18 cellular contexts compared by ENCODE assay signal in the genomic region with DNA sequence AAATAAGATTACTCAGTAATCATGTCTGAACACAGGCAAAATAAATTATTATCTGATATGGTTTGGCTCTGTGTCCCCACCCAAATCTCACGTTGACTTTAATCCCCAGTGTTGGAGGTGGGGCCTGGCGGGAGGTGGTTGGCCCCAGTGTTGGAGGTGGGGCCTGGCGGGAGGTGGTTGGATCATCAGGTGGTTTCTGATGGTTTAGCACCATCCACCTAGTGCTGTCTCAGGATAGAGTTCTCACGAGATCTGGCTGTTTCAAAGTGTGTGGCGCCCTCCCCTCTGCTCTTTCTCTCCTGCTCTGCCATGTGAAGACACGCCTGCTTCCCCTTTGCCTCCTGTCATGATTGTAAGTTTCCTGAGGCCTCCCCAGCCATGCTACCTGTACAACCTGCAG. TPM values are rescaled to one million over a fixed set of nuclear protein-coding genes. Genes with fewer than 3 reads are reported as not detected.
DNase-seq lines count a peak whose midpoint lies in the region; ATAC-seq, FAIRE-seq and TF ChIP-seq lines count a peak whose summit lies in the region.
"Had no signal": no experiment of that assay in that cellular context is flagged by ENCODE, and none has a peak within 500 bp of the region (broad histone marks: within the 10 kb centered on the region; RNA-seq: fewer than 3 reads in every experiment).

No MANE protein-coding gene starts in this region.

- H3K36me3 ChIP-seq in HepG2 (replicated peaks in 1 of 2; ENCODE audit: control insufficient read depth in 1 of 2, insufficient read depth in 2 of 2, low read length in 2 of 2), result no peaks in the 10 kb centered on the region
- H3K36me3 ChIP-seq in right lobe of liver, result no peaks in the 10 kb centered on the region
- no peaks in the 10 kb centered on the region for H3K36me3 ChIP-seq in BE2C

- H3K27ac ChIP-seq in HepG2 (ENCODE audit: extremely low read length, insufficient read depth, low read length) (no peak overlapping the region), right lobe of liver (no peak overlapping the region)

- TF ChIP-seq RAD21 in HepG2 (CRISPR knock-in tag; IDR thresholded peaks at IDR 0.05), result no peak

- DNase-seq in HepG2 (ENCODE audit: low spot score), result no peak
- no peak for DNase-seq in right lobe of liver
- no peak for DNase-seq in immature natural killer cell
- DNase-seq in nephron progenitor cell, result no peak
- no peak for DNase-seq in BE2C
- no peak for DNase-seq in AML-193 (lab: John Stamatoyannopoulos, UW)
- DNase-seq: 8988T; C1 segment of cervical spinal cord; Calu3; CD4-positive, alpha-beta T cell; DMS 273 treated with DMSO at 0.1 percent for 48 hours; HCEC 1CT; HFFc6 had no signal

- no peak overlapping the region for H3K9ac ChIP-seq in HepG2 (ENCODE audit: insufficient read depth, low read depth, low read length)

- POLR2A ChIA-PET in HepG2 (lab: Yijun Ruan, JAX), result interaction anchor here (2.5 kb wide), 1 partner anchor 16 kb away, joined by 8 read pairs; no protein-coding TSS in a partner anchor

- WGBS in HepG2 (ENCODE audit: low lambda C conversion rate), result 33% methylated on average over 6 of the region's 6 CpGs
- 57% methylated on average over 1 of the region's 6 CpGs for WGBS in right lobe of liver (ENCODE audit: insufficient coverage, low coverage, low lambda C conversion rate, missing lambda C conversion rate)

- no peaks in the 10 kb centered on the region for H3K79me2 ChIP-seq in HepG2 (ENCODE audit: insufficient read depth, low read length)

- BruUV-seq in HepG2 (replicated peaks; lab: Mats Ljungman, UMichigan), result no TSS peak

- H3K4me3 ChIP-seq in HepG2 (replicated peaks in 1 of 3; ENCODE audit: insufficient read depth in 1 of 3, low read depth in 2 of 3, low read length in 3 of 3) (no peak overlapping the region), right lobe of liver (no peak overlapping the region), BE2C (ENCODE audit: low read depth, low read length) (no peak overlapping the region)
- H3K4me3 ChIP-seq: GM12878 had no signal

- no peak overlapping the region for H3K4me2 ChIP-seq in HepG2 (ENCODE audit: low read depth, low read length)

- CTCF ChIA-PET in HepG2 (lab: Yijun Ruan, JAX; ENCODE audit: low intra/inter-chr PET ratio, low total read pairs), result no interaction called here

- H3K4me1 Mint-ChIP-seq in immature natural killer cell (peaks cover 24% of the 10 kb centered on the region in 2 donors), nephron progenitor cell (no peaks in the 10 kb centered on the region)

- H2AFZ ChIP-seq in HepG2 (ENCODE audit: low read length), result no peak overlapping the region

- H3K4me3 Mint-ChIP-seq in immature natural killer cell (peak overlapping the region in 2 of 5 donors; percentile 25 to 36), nephron progenitor cell (no peak overlapping the region)
- H3K4me3 Mint-ChIP-seq: CD4-positive, alpha-beta T cell; HFFc6 had no signal

- intact Hi-C loops in HepG2 (cut with micrococcal nuclease; ENCODE audit: unreplicated experiment) (no loop called here), right lobe of liver (cut with DNase I) (no loop called here)

- H3K27ac Mint-ChIP-seq in immature natural killer cell (peak overlapping the region; percentile 39 to 93 (median 82)), nephron progenitor cell (peak overlapping the region; percentile 15)
- H3K27ac Mint-ChIP-seq: CD4-positive, alpha-beta T cell; HFFc6 had no signal

- H3K27me3 ChIP-seq in HepG2 (ENCODE audit: control insufficient read depth in 1 of 2, insufficient read depth in 2 of 2, low read length in 2 of 2) (peaks cover 4 to 33% of the 10 kb centered on the region in 2 experiments; a peak in 3 of 5 replicates), right lobe of liver (no peaks in the 10 kb centered on the region), BE2C (no peaks in the 10 kb centered on the region)

- TF ChIP-seq POLR2A in HepG2 (IDR thresholded peaks at IDR 0.05; ENCODE audit: insufficient read depth in 1 of 2, low read depth in 2 of 2, low read length in 2 of 2) (no peak), right lobe of liver (IDR thresholded peaks at IDR 0.05) (no peak)

- H3K4me1 ChIP-seq in HepG2 (ENCODE audit: insufficient read depth, low read length) (peaks cover 8% of the 10 kb centered on the region; the same call in 1 of the 2 replicates), right lobe of liver (no peaks in the 10 kb centered on the region), BE2C (no peaks in the 10 kb centered on the region)

- no peaks in the 10 kb centered on the region for H3K9me3 ChIP-seq in HepG2 (ENCODE audit: low read length)
- no peaks in the 10 kb centered on the region for H3K9me3 ChIP-seq in right lobe of liver
- no peaks in the 10 kb centered on the region for H3K9me3 ChIP-seq in BE2C

- H3K27me3 Mint-ChIP-seq in immature natural killer cell (ENCODE audit: low read depth in 3 of 3) (peaks cover 0 to 3% (median 0%) of the 10 kb centered on the region in 3 donors), nephron progenitor cell (ENCODE audit: low read depth, poor library complexity) (peaks cover 32% of the 10 kb centered on the region)

- in situ Hi-C loops in HepG2 (cut with HindIII; ENCODE audit: extremely low pct_ligation_motif_present, low pct_unique_long_range_greater_than_20kb), result no loop called here

- H3K9me3 Mint-ChIP-seq in immature natural killer cell (no peaks in the 10 kb centered on the region), nephron progenitor cell (peaks cover 3% of the 10 kb centered on the region)
- H3K9me3 Mint-ChIP-seq: CD4-positive, alpha-beta T cell; HFFc6 had no signal

- TF ChIP-seq EP300 in HepG2 (IDR thresholded peaks at IDR 0.05; ENCODE audit: low read depth in 2 of 2, low read length in 2 of 2), result no peak
- TF ChIP-seq EP300 in HepG2 (CRISPR knock-in tag; IDR thresholded peaks at IDR 0.05; ENCODE audit: borderline replicate concordance), result no peak

- H3K36me3 Mint-ChIP-seq in immature natural killer cell, result peaks cover 0 to 4% (median 0%) of the 10 kb centered on the region in 3 donors
- H3K36me3 Mint-ChIP-seq in nephron progenitor cell (ENCODE audit: low read depth), result no peaks in the 10 kb centered on the region

- no peak for FAIRE-seq in HepG2 (lab: Jason Lieb, UNC)
- FAIRE-seq: GM12878, GM18507, H1, HTR-8/SVneo had no signal

- no peaks in the 10 kb centered on the region for H4K20me1 ChIP-seq in HepG2 (ENCODE audit: insufficient read depth, low read length)

- ATAC-seq in HepG2, result no peak; the same call in 2 of the 3 replicates
- no peak for ATAC-seq in right lobe of liver
- no peak for ATAC-seq in GM18867 (IDR thresholded peaks at IDR 0.05; ENCODE audit: unreplicated experiment)
- ATAC-seq: GM12878 had no signal

- TF ChIP-seq CTCF in HepG2 (CRISPR knock-in tag; IDR thresholded peaks at IDR 0.05) (no peak), right lobe of liver (IDR thresholded peaks at IDR 0.05) (no peak), nephron progenitor cell (IDR thresholded peaks at IDR 0.05) (no peak), BE2C (IDR thresholded peaks at IDR 0.05; ENCODE audit: low read depth, low read length) (no peak)

TF ChIP-seq in HepG2, 621 proteins besides CTCF, POLR2A, EP300 and RAD21 (continues in another document):
- TF ChIP-seq CHD2 (IDR thresholded peaks at IDR 0.05; ENCODE audit: low read depth, low read length) (0 out of 2 replicates have a peak, but pooled peaks have one; percentile 52), ZMYM4 (CRISPR knock-in tag; IDR thresholded peaks at IDR 0.05) (0 out of 2 replicates have a peak, but pooled peaks have one; percentile 24)
- TF ChIP-seq, protein P1, sequence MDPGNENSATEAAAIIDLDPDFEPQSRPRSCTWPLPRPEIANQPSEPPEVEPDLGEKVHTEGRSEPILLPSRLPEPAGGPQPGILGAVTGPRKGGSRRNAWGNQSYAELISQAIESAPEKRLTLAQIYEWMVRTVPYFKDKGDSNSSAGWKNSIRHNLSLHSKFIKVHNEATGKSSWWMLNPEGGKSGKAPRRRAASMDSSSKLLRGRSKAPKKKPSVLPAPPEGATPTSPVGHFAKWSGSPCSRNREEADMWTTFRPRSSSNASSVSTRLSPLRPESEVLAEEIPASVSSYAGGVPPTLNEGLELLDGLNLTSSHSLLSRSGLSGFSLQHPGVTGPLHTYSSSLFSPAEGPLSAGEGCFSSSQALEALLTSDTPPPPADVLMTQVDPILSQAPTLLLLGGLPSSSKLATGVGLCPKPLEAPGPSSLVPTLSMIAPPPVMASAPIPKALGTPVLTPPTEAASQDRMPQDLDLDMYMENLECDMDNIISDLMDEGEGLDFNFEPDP (CRISPR knock-in tag; conservative IDR thresholded peaks at IDR 0.05), result 0 out of 2 replicates have a peak, but pooled peaks have one; percentile 17

RNA-seq across cellular contexts. Expression of gene DHRS2, which starts 18.1 kb away (rescaled TPM):
- 2,867 and 3,021 TPM in 2 replicates for total RNA-seq in HepG2 (2016; rRNA removed; fragmentation: Illumina TruSeq; extraction: Trizol)
- total RNA-seq in HepG2 (2016; cell fraction: cytosol; rRNA removed; fragmentation: Illumina TruSeq; extraction: Trizol; ENCODE audit: low read depth), result 582 and 659 TPM in 2 replicates
- 2,776 and 3,102 TPM in 2 replicates for total RNA-seq in HepG2 (2016; cell fraction: insoluble cytoplasmic fraction; rRNA removed; fragmentation: Illumina TruSeq; extraction: Trizol)
- 925 and 1,194 TPM in 2 replicates for total RNA-seq in HepG2 (2016; cell fraction: membrane; rRNA removed; fragmentation: Illumina TruSeq; extraction: Trizol)
- 2,259 and 2,462 TPM in 2 replicates for total RNA-seq in HepG2 (2016; cell fraction: nucleus; rRNA removed; fragmentation: Illumina TruSeq; extraction: Trizol)
- 1,596 and 1,621 TPM in 2 replicates for polyA plus RNA-seq in HepG2 (2011; rRNA removed)
- 1,194 and 1,328 TPM in 2 replicates for polyA plus RNA-seq in HepG2 (2011; cell fraction: cytosol; rRNA removed)
- polyA plus RNA-seq in HepG2 (2011; cell fraction: nucleus; rRNA removed), result 2,740 and 3,322 TPM in 2 replicates
- 740 and 1,093 TPM in 2 replicates for polyA plus RNA-seq in HepG2 (2012)
- polyA plus RNA-seq in HepG2 (2016; cell fraction: cytosol; fragmentation: Illumina TruSeq; extraction: Trizol; ENCODE audit: low read depth), result 288 and 375 TPM in 2 replicates
- 2,577 and 2,685 TPM in 2 replicates for polyA plus RNA-seq in HepG2 (2016; cell fraction: insoluble cytoplasmic fraction; fragmentation: Illumina TruSeq; extraction: Trizol; ENCODE audit: low read depth)
- 518 and 720 TPM in 2 replicates for polyA plus RNA-seq in HepG2 (2016; cell fraction: membrane; fragmentation: Illumina TruSeq; extraction: Trizol; ENCODE audit: low read depth)
- 3,957 and 4,035 TPM in 2 replicates for polyA plus RNA-seq in HepG2 (2016; cell fraction: nucleus; fragmentation: Illumina TruSeq; extraction: Trizol; ENCODE audit: insufficient read depth, low read depth)
- 4.9 and 1,419 TPM in 2 replicates for polyA minus RNA-seq in HepG2 (2011; rRNA and poly(A)+ RNA removed; ENCODE audit: low replicate concordance)
- 390 and 391 TPM in 2 replicates for polyA minus RNA-seq in HepG2 (2011; cell fraction: cytosol; rRNA and poly(A)+ RNA removed)
- 1,540 and 1,882 TPM in 2 replicates for polyA minus RNA-seq in HepG2 (2011; cell fraction: nucleus; rRNA and poly(A)+ RNA removed)
- total RNA-seq in right lobe of liver, result 10 to 100 TPM in 1 of 6 experiments, 1 to 10 TPM in 4, under 1 TPM in 1; 0.53 to 12.3 (median 4.2) TPM
- under 1 TPM in 2 of 3 donors, not detected in 1; 0.28 to 0.58 TPM for polyA plus RNA-seq in immature natural killer cell
- 114 TPM for polyA plus RNA-seq in BE2C (2012; ENCODE audit: insufficient read depth, insufficient read length, low read depth)

Comparison
In these comparisons a context has a peak if more than half of its experiments do, and no peak if none do; other contexts are left out.
1. RNA of gene DHRS2, which starts 18.1 kb away (total RNA-seq): 582 to 3,102 TPM in HepG2; 0.53 to 12.3 TPM in right lobe of liver; every median in the first group is over 10 times any median in the second.